8 cellular contexts compared by ENCODE assay signal in the genomic region with DNA sequence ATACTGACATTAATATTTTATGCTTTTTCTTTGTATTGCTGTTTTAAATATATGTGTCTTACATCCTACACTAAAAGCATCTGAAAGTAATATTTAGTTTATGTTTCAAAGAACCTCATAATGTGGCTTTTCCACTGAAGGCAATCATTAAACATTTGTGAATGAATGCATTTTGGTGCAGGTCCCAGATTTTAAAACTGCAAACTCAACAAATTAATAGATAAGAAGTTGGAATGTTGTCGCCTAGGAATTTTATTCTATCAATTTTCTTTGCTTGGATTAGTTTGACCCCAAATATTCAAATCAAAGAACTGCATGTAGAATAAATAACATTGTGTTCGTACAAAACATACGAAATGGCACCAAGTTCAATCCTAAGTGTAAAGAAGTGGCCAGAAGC.
"Had no signal": no experiment of that assay in that cellular context is flagged by ENCODE, and none has a peak within 500 bp of the region (broad histone marks: within the 10 kb centered on the region; RNA-seq: fewer than 3 reads in every experiment).

No MANE protein-coding gene starts in this region.

- DNase-seq: H9, HCEC 1CT, KBM-7 had no signal

- H3K27ac Mint-ChIP-seq: GM23338, H9 had no signal

- H3K4me3 ChIP-seq: GM23338 had no signal

- H2AFZ ChIP-seq: GM23338 had no signal

- H3K9me3 Mint-ChIP-seq: GM23338, H9 had no signal

- H3K4me1 Mint-ChIP-seq: GM23338, H9 had no signal

- H3K4me2 ChIP-seq: GM23338, KMS-11 had no signal

- H3K9ac ChIP-seq: KMS-11 had no signal

- H3K27ac ChIP-seq: KMS-11 had no signal

- FAIRE-seq: H1, H54, HTR-8/SVneo had no signal

- ATAC-seq: GM23338 had no signal

- H3K4me3 Mint-ChIP-seq: GM23338, H9 had no signal
